1 cellular context compared by ENCODE assay signal in the genomic region with DNA sequence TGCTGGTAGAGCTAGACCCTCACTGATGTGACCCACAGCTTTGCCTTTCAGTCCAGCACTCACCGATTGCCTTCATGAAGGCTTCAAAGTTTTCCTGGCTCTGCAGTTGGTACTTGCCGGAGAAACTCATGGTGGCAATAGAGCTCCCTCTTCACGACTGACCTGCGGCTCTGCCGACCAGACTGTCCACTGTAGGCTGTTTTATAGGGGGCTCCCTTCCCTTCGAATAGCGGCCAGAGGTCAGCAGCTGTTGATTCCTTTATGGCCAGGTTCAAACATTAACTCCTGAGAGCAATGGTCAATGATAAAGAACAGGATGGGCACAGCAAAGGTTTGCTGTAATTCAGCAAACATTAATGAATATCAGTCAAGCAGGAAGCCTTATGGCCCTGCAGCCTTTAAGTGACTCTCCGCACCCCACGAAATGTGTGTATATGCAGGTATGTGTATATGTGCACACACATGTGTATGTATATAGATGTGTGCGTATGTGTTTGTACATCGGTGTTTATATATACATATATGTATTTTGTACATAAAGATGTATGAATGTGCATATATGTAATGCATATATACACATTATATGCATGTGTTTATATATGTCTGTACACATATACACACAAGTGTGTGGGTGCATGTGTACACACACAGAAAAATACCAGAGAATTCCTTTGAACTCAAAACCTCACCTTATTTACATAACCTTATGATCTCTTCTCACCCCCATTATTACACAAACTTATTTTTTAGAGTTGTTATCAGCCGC.
A peak's percentile ranks its signal among the peaks of the same experiment; 100 is the strongest.
TF ChIP-seq lines count a peak whose summit lies in the region.

TSS of gene FABP1 (minus strand) at position 175 of the 766 bp plus-strand sequence. CDS start at position 130, 45 bp downstream.

TF ChIP-seq in HepG2, 621 proteins besides CTCF, POLR2A, EP300 and RAD21 (continued from another document and continues in another):
- TF ChIP-seq, protein P1, sequence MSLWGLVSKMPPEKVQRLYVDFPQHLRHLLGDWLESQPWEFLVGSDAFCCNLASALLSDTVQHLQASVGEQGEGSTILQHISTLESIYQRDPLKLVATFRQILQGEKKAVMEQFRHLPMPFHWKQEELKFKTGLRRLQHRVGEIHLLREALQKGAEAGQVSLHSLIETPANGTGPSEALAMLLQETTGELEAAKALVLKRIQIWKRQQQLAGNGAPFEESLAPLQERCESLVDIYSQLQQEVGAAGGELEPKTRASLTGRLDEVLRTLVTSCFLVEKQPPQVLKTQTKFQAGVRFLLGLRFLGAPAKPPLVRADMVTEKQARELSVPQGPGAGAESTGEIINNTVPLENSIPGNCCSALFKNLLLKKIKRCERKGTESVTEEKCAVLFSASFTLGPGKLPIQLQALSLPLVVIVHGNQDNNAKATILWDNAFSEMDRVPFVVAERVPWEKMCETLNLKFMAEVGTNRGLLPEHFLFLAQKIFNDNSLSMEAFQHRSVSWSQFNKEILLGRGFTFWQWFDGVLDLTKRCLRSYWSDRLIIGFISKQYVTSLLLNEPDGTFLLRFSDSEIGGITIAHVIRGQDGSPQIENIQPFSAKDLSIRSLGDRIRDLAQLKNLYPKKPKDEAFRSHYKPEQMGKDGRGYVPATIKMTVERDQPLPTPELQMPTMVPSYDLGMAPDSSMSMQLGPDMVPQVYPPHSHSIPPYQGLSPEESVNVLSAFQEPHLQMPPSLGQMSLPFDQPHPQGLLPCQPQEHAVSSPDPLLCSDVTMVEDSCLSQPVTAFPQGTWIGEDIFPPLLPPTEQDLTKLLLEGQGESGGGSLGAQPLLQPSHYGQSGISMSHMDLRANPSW (CRISPR knock-in tag; IDR thresholded peaks at IDR 0.05; ENCODE audit: borderline replicate concordance): peak; percentile 73
- TF ChIP-seq, protein P2, sequence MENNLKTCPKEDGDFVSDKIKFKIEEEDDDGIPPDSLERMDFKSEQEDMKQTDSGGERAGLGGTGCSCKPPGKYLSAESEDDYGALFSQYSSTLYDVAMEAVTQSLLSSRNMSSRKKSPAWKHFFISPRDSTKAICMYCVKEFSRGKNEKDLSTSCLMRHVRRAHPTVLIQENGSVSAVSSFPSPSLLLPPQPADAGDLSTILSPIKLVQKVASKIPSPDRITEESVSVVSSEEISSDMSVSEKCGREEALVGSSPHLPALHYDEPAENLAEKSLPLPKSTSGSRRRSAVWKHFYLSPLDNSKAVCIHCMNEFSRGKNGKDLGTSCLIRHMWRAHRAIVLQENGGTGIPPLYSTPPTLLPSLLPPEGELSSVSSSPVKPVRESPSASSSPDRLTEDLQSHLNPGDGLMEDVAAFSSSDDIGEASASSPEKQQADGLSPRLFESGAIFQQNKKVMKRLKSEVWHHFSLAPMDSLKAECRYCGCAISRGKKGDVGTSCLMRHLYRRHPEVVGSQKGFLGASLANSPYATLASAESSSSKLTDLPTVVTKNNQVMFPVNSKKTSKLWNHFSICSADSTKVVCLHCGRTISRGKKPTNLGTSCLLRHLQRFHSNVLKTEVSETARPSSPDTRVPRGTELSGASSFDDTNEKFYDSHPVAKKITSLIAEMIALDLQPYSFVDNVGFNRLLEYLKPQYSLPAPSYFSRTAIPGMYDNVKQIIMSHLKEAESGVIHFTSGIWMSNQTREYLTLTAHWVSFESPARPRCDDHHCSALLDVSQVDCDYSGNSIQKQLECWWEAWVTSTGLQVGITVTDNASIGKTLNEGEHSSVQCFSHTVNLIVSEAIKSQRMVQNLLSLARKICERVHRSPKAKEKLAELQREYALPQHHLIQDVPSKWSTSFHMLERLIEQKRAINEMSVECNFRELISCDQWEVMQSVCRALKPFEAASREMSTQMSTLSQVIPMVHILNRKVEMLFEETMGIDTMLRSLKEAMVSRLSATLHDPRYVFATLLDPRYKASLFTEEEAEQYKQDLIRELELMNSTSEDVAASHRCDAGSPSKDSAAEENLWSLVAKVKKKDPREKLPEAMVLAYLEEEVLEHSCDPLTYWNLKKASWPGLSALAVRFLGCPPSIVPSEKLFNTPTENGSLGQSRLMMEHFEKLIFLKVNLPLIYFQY (CRISPR knock-in tag; IDR thresholded peaks at IDR 0.05; ENCODE audit: borderline replicate concordance): peak; percentile 89
- TF ChIP-seq ZNF800 (CRISPR knock-in tag; IDR thresholded peaks at IDR 0.05) (peak; percentile 87), GFI1 (CRISPR knock-in tag; IDR thresholded peaks at IDR 0.05; ENCODE audit: borderline replicate concordance) (peak; percentile 86; the same call in 1 of the 2 replicates), ELF4 (CRISPR knock-in tag; IDR thresholded peaks at IDR 0.05; ENCODE audit: borderline replicate concordance) (no peak), IKZF4 (CRISPR knock-in tag; IDR thresholded peaks at IDR 0.05; ENCODE audit: borderline replicate concordance, low read depth, not compliant biosample characterization) (no peak), HNRNPL (IDR thresholded peaks at IDR 0.05; ENCODE audit: low read depth, low read length) (no peak), ZFAT (CRISPR knock-in tag; conservative IDR thresholded peaks at IDR 0.05) (no peak), NR2F1 (CRISPR knock-in tag; IDR thresholded peaks at IDR 0.05) (peak; percentile 94 to 98), EZH2 (conservative IDR thresholded peaks at IDR 0.05; ENCODE audit: low read depth, low read length) (no peak), FOSL2 (CRISPR knock-in tag; IDR thresholded peaks at IDR 0.05) (peak; percentile 60; the same call in 1 of the 2 replicates), ZSCAN29 (CRISPR knock-in tag; conservative IDR thresholded peaks at IDR 0.05) (0 out of 2 replicates have a peak, but pooled peaks have one; percentile 73), ATF1 (CRISPR knock-in tag; IDR thresholded peaks at IDR 0.05) (peak; percentile 74), ZNF589 (CRISPR knock-in tag; conservative IDR thresholded peaks at IDR 0.05) (peak; percentile 61; the same call in 1 of the 2 replicates), ZNF597 (CRISPR knock-in tag; IDR thresholded peaks at IDR 0.05) (no peak), ZSCAN30 (CRISPR knock-in tag; IDR thresholded peaks at IDR 0.05) (peak; percentile 95; the same call in 1 of the 2 replicates), ZNF891 (CRISPR knock-in tag; IDR thresholded peaks at IDR 0.05) (peak; percentile 78; the same call in 1 of the 2 replicates), SALL1 (CRISPR knock-in tag; IDR thresholded peaks at IDR 0.05) (peak; percentile 99), BHLHE40 (IDR thresholded peaks at IDR 0.05; ENCODE audit: low read length) (no peak), SAFB2 (CRISPR knock-in tag; IDR thresholded peaks at IDR 0.05; ENCODE audit: borderline replicate concordance, low read depth) (peak; percentile 28; the same call in 1 of the 2 replicates), MAF1 (CRISPR knock-in tag; IDR thresholded peaks at IDR 0.05; ENCODE audit: borderline replicate concordance) (no peak), SRY (CRISPR knock-in tag; IDR thresholded peaks at IDR 0.05) (peak; percentile 99), ZFP41 (CRISPR knock-in tag; IDR thresholded peaks at IDR 0.05; ENCODE audit: borderline replicate concordance) (no peak), TBL1XR1 (IDR thresholded peaks at IDR 0.05; ENCODE audit: borderline replicate concordance, low read length, partially characterized antibody) (peak; percentile 69), RXRA (CRISPR knock-in tag; IDR thresholded peaks at IDR 0.05) (peak; percentile 99), FOXM1 (CRISPR knock-in tag; IDR thresholded peaks at IDR 0.05) (no peak), GATAD2A (CRISPR knock-in tag; IDR thresholded peaks at IDR 0.05) (peak; percentile 84), BORCS8-MEF2B (CRISPR knock-in tag; IDR thresholded peaks at IDR 0.05) (peak; percentile 96), ZBTB7A (CRISPR knock-in tag; IDR thresholded peaks at IDR 0.05) (no peak), CBX5 (CRISPR knock-in tag; IDR thresholded peaks at IDR 0.05; ENCODE audit: borderline replicate concordance) (peak; percentile 87; the same call in 1 of the 2 replicates), CEBPB (IDR thresholded peaks at IDR 0.05; ENCODE audit: borderline replicate concordance, low read depth, low read length) (peak; percentile 38; the same call in 1 of the 2 replicates), HOXA9 (CRISPR knock-in tag; IDR thresholded peaks at IDR 0.05; ENCODE audit: borderline replicate concordance) (peak; percentile 83), FOXC1 (CRISPR knock-in tag; IDR thresholded peaks at IDR 0.05; ENCODE audit: borderline replicate concordance) (peak; percentile 69; the same call in 1 of the 2 replicates), MYC (CRISPR knock-in tag; IDR thresholded peaks at IDR 0.05; ENCODE audit: borderline replicate concordance) (peak; percentile 57; the same call in 1 of the 2 replicates), ZMYM4 (CRISPR knock-in tag; IDR thresholded peaks at IDR 0.05) (peak; percentile 97)
- TF ChIP-seq, protein P3, sequence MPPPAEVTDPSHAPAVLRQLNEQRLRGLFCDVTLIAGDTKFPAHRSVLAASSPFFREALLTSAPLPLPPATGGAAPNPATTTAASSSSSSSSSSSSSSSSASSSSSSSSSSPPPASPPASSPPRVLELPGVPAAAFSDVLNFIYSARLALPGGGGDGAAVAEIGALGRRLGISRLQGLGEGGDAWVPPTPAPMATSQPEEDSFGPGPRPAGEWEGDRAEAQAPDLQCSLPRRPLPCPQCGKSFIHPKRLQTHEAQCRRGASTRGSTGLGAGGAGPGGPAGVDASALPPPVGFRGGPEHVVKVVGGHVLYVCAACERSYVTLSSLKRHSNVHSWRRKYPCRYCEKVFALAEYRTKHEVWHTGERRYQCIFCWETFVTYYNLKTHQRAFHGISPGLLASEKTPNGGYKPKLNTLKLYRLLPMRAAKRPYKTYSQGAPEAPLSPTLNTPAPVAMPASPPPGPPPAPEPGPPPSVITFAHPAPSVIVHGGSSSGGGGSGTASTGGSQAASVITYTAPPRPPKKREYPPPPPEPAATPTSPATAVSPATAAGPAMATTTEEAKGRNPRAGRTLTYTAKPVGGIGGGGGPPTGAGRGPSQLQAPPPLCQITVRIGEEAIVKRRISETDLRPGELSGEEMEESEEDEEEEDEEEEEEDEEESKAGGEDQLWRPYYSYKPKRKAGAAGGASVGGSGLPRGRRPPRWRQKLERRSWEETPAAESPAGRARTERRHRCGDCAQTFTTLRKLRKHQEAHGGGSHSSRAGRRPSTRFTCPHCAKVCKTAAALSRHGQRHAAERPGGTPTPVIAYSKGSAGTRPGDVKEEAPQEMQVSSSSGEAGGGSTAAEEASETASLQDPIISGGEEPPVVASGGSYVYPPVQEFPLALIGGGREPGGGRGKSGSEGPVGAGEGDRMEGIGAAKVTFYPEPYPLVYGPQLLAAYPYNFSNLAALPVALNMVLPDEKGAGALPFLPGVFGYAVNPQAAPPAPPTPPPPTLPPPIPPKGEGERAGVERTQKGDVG (CRISPR knock-in tag; IDR thresholded peaks at IDR 0.05; ENCODE audit: borderline replicate concordance): peak; percentile 88; the same call in 1 of the 2 replicates
- TF ChIP-seq, protein P4, sequence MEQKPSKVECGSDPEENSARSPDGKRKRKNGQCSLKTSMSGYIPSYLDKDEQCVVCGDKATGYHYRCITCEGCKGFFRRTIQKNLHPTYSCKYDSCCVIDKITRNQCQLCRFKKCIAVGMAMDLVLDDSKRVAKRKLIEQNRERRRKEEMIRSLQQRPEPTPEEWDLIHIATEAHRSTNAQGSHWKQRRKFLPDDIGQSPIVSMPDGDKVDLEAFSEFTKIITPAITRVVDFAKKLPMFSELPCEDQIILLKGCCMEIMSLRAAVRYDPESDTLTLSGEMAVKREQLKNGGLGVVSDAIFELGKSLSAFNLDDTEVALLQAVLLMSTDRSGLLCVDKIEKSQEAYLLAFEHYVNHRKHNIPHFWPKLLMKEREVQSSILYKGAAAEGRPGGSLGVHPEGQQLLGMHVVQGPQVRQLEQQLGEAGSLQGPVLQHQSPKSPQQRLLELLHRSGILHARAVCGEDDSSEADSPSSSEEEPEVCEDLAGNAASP (CRISPR knock-in tag; IDR thresholded peaks at IDR 0.05; ENCODE audit: borderline replicate concordance): peak; percentile 60; the same call in 1 of the 2 replicates
- TF ChIP-seq, protein P5, sequence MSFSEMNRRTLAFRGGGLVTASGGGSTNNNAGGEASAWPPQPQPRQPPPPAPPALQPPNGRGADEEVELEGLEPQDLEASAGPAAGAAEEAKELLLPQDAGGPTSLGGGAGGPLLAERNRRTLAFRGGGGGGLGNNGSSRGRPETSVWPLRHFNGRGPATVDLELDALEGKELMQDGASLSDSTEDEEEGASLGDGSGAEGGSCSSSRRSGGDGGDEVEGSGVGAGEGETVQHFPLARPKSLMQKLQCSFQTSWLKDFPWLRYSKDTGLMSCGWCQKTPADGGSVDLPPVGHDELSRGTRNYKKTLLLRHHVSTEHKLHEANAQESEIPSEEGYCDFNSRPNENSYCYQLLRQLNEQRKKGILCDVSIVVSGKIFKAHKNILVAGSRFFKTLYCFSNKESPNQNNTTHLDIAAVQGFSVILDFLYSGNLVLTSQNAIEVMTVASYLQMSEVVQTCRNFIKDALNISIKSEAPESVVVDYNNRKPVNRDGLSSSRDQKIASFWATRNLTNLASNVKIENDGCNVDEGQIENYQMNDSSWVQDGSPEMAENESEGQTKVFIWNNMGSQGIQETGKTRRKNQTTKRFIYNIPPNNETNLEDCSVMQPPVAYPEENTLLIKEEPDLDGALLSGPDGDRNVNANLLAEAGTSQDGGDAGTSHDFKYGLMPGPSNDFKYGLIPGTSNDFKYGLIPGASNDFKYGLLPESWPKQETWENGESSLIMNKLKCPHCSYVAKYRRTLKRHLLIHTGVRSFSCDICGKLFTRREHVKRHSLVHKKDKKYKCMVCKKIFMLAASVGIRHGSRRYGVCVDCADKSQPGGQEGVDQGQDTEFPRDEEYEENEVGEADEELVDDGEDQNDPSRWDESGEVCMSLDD (CRISPR knock-in tag; IDR thresholded peaks at IDR 0.05; ENCODE audit: borderline replicate concordance): 0 out of 2 replicates have a peak, but pooled peaks have one; percentile 80
